In genomic region chr10:31944071-31944433, GRCh38 we compare ENCODE assay signal across 1 cellular context.
TF ChIP-seq lines count a peak whose summit lies in the region.

No MANE protein-coding gene starts in this region.

TF ChIP-seq in HepG2, 621 proteins besides CTCF, POLR2A, EP300 and RAD21:
- no peak for TF ChIP-seq XRCC5 (optimal IDR thresholded peaks at IDR 0.05; ENCODE audit: low read length)
- no peak for TF ChIP-seq CENPX (CRISPR knock-in tag; IDR thresholded peaks at IDR 0.05)
- TF ChIP-seq ZNF556 (CRISPR knock-in tag; IDR thresholded peaks at IDR 0.05; ENCODE audit: borderline replicate concordance) = no peak
- no peak for TF ChIP-seq ZBTB34 (CRISPR knock-in tag; IDR thresholded peaks at IDR 0.05)
- no peak for TF ChIP-seq ESRRA (CRISPR knock-in tag; IDR thresholded peaks at IDR 0.05; ENCODE audit: low read depth)
- TF ChIP-seq SSRP1 (CRISPR knock-in tag; IDR thresholded peaks at IDR 0.05) = no peak
- TF ChIP-seq TAF1 (CRISPR knock-in tag; IDR thresholded peaks at IDR 0.05) = no peak
- TF ChIP-seq RFX5 (IDR thresholded peaks at IDR 0.05; ENCODE audit: low read depth, low read length) = no peak
- TF ChIP-seq HDAC6 (IDR thresholded peaks at IDR 0.05; ENCODE audit: low read depth, low read length) = no peak
- no peak for TF ChIP-seq ZBTB7A (CRISPR knock-in tag; IDR thresholded peaks at IDR 0.05)
- no peak for TF ChIP-seq GTF2F1 (IDR thresholded peaks at IDR 0.05; ENCODE audit: low read length)
- no peak for TF ChIP-seq HNRNPK (IDR thresholded peaks at IDR 0.05; ENCODE audit: low read depth, low read length, poor library complexity, severe bottlenecking)
- TF ChIP-seq ATM (IDR thresholded peaks at IDR 0.05; ENCODE audit: borderline replicate concordance) = no peak
- TF ChIP-seq ZNF142 (CRISPR knock-in tag; IDR thresholded peaks at IDR 0.05) = no peak
- 0 out of 2 replicates have a peak, but pooled peaks have one; percentile 40 for TF ChIP-seq ZMYM3 (CRISPR knock-in tag; IDR thresholded peaks at IDR 0.05)
- no peak for TF ChIP-seq PLRG1 (conservative IDR thresholded peaks at IDR 0.05)
- no peak for TF ChIP-seq KAT2B (IDR thresholded peaks at IDR 0.05; ENCODE audit: borderline replicate concordance, low read depth, low read length)
- 0 out of 2 replicates have a peak, but pooled peaks have one; percentile 9 for TF ChIP-seq HNF4A (CRISPR knock-in tag; IDR thresholded peaks at IDR 0.05)
- TF ChIP-seq ZBTB20 (CRISPR knock-in tag; IDR thresholded peaks at IDR 0.05; ENCODE audit: borderline replicate concordance, low read depth) = no peak
- no peak for TF ChIP-seq ONECUT2 (CRISPR knock-in tag; IDR thresholded peaks at IDR 0.05)
- TF ChIP-seq ZSCAN20 (CRISPR knock-in tag; IDR thresholded peaks at IDR 0.05; ENCODE audit: borderline replicate concordance) = no peak
- TF ChIP-seq SALL1 (CRISPR knock-in tag; IDR thresholded peaks at IDR 0.05) = 0 out of 2 replicates have a peak, but pooled peaks have one; percentile 13
- no peak for TF ChIP-seq EHMT2 (IDR thresholded peaks at IDR 0.05; ENCODE audit: borderline replicate concordance, low read depth, low read length)
- no peak for TF ChIP-seq RFXANK (CRISPR knock-in tag; IDR thresholded peaks at IDR 0.05)
- TF ChIP-seq ISL2 (CRISPR knock-in tag; IDR thresholded peaks at IDR 0.05) = no peak
- no peak for TF ChIP-seq ZNF281 (CRISPR knock-in tag; IDR thresholded peaks at IDR 0.05; ENCODE audit: borderline replicate concordance)
- TF ChIP-seq KDM5A (IDR thresholded peaks at IDR 0.05; ENCODE audit: borderline replicate concordance, low read length) = no peak
- no peak for TF ChIP-seq ZNF570 (CRISPR knock-in tag; IDR thresholded peaks at IDR 0.05; ENCODE audit: borderline replicate concordance)
- TF ChIP-seq ZNF121 (CRISPR knock-in tag; IDR thresholded peaks at IDR 0.05) = peak; percentile 96
- TF ChIP-seq, protein P1, sequence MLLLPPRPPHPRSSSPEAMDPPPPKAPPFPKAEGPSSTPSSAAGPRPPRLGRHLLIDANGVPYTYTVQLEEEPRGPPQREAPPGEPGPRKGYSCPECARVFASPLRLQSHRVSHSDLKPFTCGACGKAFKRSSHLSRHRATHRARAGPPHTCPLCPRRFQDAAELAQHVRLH (CRISPR knock-in tag; IDR thresholded peaks at IDR 0.05; ENCODE audit: borderline replicate concordance, low read depth) = no peak
- no peak for TF ChIP-seq BHLHE40 (IDR thresholded peaks at IDR 0.05; ENCODE audit: low read length)
- 0 out of 2 replicates have a peak, but pooled peaks have one; percentile 13 for TF ChIP-seq ZNF362 (CRISPR knock-in tag; IDR thresholded peaks at IDR 0.05; ENCODE audit: borderline replicate concordance)
- TF ChIP-seq PHF8 (CRISPR knock-in tag; IDR thresholded peaks at IDR 0.05) = no peak
- TF ChIP-seq, protein P2, sequence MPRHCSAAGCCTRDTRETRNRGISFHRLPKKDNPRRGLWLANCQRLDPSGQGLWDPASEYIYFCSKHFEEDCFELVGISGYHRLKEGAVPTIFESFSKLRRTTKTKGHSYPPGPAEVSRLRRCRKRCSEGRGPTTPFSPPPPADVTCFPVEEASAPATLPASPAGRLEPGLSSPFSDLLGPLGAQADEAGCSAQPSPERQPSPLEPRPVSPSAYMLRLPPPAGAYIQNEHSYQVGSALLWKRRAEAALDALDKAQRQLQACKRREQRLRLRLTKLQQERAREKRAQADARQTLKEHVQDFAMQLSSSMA (CRISPR knock-in tag; IDR thresholded peaks at IDR 0.05) = no peak
- TF ChIP-seq TERF1 (CRISPR knock-in tag; IDR thresholded peaks at IDR 0.05) = no peak
- no peak for TF ChIP-seq RBAK (CRISPR knock-in tag; IDR thresholded peaks at IDR 0.05)
